In the genomic region with DNA sequence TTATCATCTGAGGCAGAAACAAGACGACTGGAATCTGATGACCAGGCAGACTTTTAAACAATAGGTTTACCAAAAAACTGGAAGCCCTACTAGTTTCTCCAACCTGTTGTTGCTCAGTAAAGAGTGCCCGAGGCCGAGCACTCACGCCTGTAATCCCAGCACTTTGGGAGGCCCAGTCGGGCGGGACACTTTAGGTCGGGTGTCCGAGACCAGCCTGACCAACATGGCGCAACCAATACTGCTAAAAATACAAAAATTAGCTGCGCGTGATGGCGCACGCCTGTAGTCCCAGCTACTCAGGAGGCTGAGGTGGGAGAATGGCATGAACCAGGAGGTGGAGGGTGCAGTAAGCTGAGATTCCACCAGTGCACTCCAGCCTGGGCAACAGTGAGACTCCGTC, we compare ENCODE assay signal across 8 cellular contexts. TPM values are rescaled to one million over a fixed set of nuclear protein-coding genes. Genes with fewer than 3 reads are reported as not detected.
DNase-seq lines count a peak whose midpoint lies in the region; ATAC-seq and TF ChIP-seq lines count a peak whose summit lies in the region.

No MANE protein-coding gene starts in this region.

- no peaks in the 10 kb centered on the region for H3K27me3 Mint-ChIP-seq in natural killer cell (ENCODE audit: low read depth in 2 of 2)

- peak overlapping the region; percentile 93 for H3K4me3 ChIP-seq in BE2C (ENCODE audit: low read depth, low read length)
- H3K4me3 ChIP-seq in Loucy (ENCODE audit: low read length, poor library complexity, severe bottlenecking), result peak overlapping the region; percentile 85

- H3K36me3 ChIP-seq in BE2C (no peaks in the 10 kb centered on the region), Loucy (ENCODE audit: insufficient read depth, low read length) (peaks cover 7% of the 10 kb centered on the region; the same call in 1 of the 2 replicates)

- H2AFZ ChIP-seq in Loucy (ENCODE audit: low read length), result no peak overlapping the region

- H3K9me3 Mint-ChIP-seq in natural killer cell, result no peaks in the 10 kb centered on the region

- intact Hi-C loops in natural killer cell (cut with micrococcal nuclease), result loop anchor here (1.0 to 10.0 kb wide), 6 partner anchors 33 to 1168 kb away; a partner anchor contains a TSS

- no peaks in the 10 kb centered on the region for H3K9me2 ChIP-seq in Loucy (replicated peaks; ENCODE audit: low read depth, low read length)

- H4K20me1 ChIP-seq in Loucy (ENCODE audit: insufficient read depth, low read length, poor library complexity, severe bottlenecking), result peaks cover 3% of the 10 kb centered on the region

- peak overlapping the region; percentile 98 for H3K27ac Mint-ChIP-seq in natural killer cell

- peak overlapping the region; percentile 97 for H3K4me3 Mint-ChIP-seq in natural killer cell

- peaks cover 28% of the 10 kb centered on the region for H3K79me2 ChIP-seq in Loucy (ENCODE audit: insufficient read depth, low read length)

- H3K36me3 Mint-ChIP-seq in natural killer cell, result no peaks in the 10 kb centered on the region

- no peak for ATAC-seq in natural killer cell
- ATAC-seq in GM21515 (IDR thresholded peaks at IDR 0.05; ENCODE audit: unreplicated experiment), result no peak
- ATAC-seq in HG02678 (IDR thresholded peaks at IDR 0.05; ENCODE audit: unreplicated experiment), result no peak

- peak overlapping the region; percentile 89 for H3K9ac ChIP-seq in Loucy (ENCODE audit: low read depth, low read length, poor library complexity, severe bottlenecking)

- H3F3A ChIP-seq in Loucy (ENCODE audit: low read depth), result peaks cover 4% of the 10 kb centered on the region; the same call in 1 of the 2 replicates

- peak overlapping the region; percentile 85 for H3K4me2 ChIP-seq in Loucy (ENCODE audit: low read depth, low read length, poor library complexity, severe bottlenecking)

- TF ChIP-seq CTCF in BE2C (IDR thresholded peaks at IDR 0.05; ENCODE audit: low read depth, low read length) (no peak), Loucy (conservative IDR thresholded peaks at IDR 0.05; ENCODE audit: low read length) (no peak), natural killer cell (IDR thresholded peaks at IDR 0.05) (no peak)

- no peaks in the 10 kb centered on the region; the same call in 1 of the 2 replicates for H3K4me1 ChIP-seq in BE2C
- H3K4me1 ChIP-seq in Loucy (ENCODE audit: insufficient read depth, low read length, poor library complexity, severe bottlenecking), result peaks cover 23% of the 10 kb centered on the region

- DNase-seq in BE2C (peak; percentile 8), dermis blood vessel endothelial cell (peak; percentile 7), natural killer cell (no peak), NK-92 (lab: John Stamatoyannopoulos, UW; ENCODE audit: unreplicated experiment) (no peak), hypothalamus (lab: John Stamatoyannopoulos, UW) (no peak)

- no peaks in the 10 kb centered on the region for H3K9me3 ChIP-seq in BE2C
- no peaks in the 10 kb centered on the region for H3K9me3 ChIP-seq in Loucy (ENCODE audit: insufficient read depth, low read depth, low read length)

- H3K27me3 ChIP-seq in BE2C (no peaks in the 10 kb centered on the region), Loucy (ENCODE audit: insufficient read depth, low read length, poor library complexity, severe bottlenecking) (no peaks in the 10 kb centered on the region)

- peaks cover 37 to 50% of the 10 kb centered on the region in 2 donors for H3K4me1 Mint-ChIP-seq in natural killer cell

RNA-seq across cellular contexts. Expression of a gene that starts 1.1 kb away (rescaled TPM):
- polyA plus RNA-seq in BE2C (2012; ENCODE audit: insufficient read depth, insufficient read length, low read depth), result 9.3 TPM
- total RNA-seq in dermis blood vessel endothelial cell, result 4.6 and 4.8 TPM in 2 replicates
- 1 to 10 TPM; 5.1 to 9.4 (median 6.3) TPM for total RNA-seq in natural killer cell

RNA-seq across cellular contexts. Expression of a gene that starts 33.0 kb away (rescaled TPM):
- 53.6 TPM for polyA plus RNA-seq in BE2C (2012; ENCODE audit: insufficient read depth, insufficient read length, low read depth)
- total RNA-seq in dermis blood vessel endothelial cell (5.3 and 16.5 TPM in 2 replicates), natural killer cell (10 to 100 TPM; 12.2 to 18.4 (median 16.3) TPM)

RNA-seq across cellular contexts. Expression of a gene that starts 33.9 kb away (rescaled TPM):
- polyA plus RNA-seq in BE2C (2012; ENCODE audit: insufficient read depth, insufficient read length, low read depth), result 70.1 TPM
- total RNA-seq in dermis blood vessel endothelial cell, result 30.6 and 36.8 TPM in 2 replicates
- total RNA-seq in natural killer cell, result 10 to 100 TPM in 2 of 3 donors, 1 to 10 TPM in 1; 9.6 to 16.4 (median 14.1) TPM

Comparison
In these comparisons a context has a peak if more than half of its experiments do, and no peak if none do; other contexts are left out.
1. DNase-seq: peak in BE2C (single experiment) and dermis blood vessel endothelial cell (single experiment); none in natural killer cell (single experiment), NK-92 (single experiment) and hypothalamus (0 of 51).